Comparison of ENCODE assay signal across 10 cellular contexts in genomic region chr12:130714591-130715149, GRCh38.
DNase-seq lines count a peak whose midpoint lies in the region; ATAC-seq and TF ChIP-seq lines count a peak whose summit lies in the region.
"Had no signal": no experiment of that assay in that cellular context is flagged by ENCODE, and none has a peak within 500 bp of the region (broad histone marks: within the 10 kb centered on the region; RNA-seq: fewer than 3 reads in every experiment).

No MANE protein-coding gene starts in this region.

- DNase-seq in NCI-H1092 treated with DMSO at 0.1 percent for 48 hours (lab: John Stamatoyannopoulos, UW) (peak; percentile 15), NCI-H1092 (lab: John Stamatoyannopoulos, UW) (no peak), WERI-Rb-1 (peak; percentile 68), medulla oblongata (ENCODE audit: extremely low spot score) (peak; percentile 12), NCI-H1930 (lab: John Stamatoyannopoulos, UW) (no peak)
- DNase-seq in activated CD4-positive, alpha-beta T cell treated with anti-CD3 and anti-CD28 coated beads, Interleukin-2, amount 50 U/mL, for 1 hour: no peak
- DNase-seq: activated T-cell treated with anti-CD3 and anti-CD28 coated beads, Interleukin-2, amount 50 U/mL, for 4 hours; NCI-H2029 had no signal

- no peak for TF ChIP-seq CTCF in WERI-Rb-1 (IDR thresholded peaks at IDR 0.05; ENCODE audit: low read depth, low read length)

- no peaks in the 10 kb centered on the region for H3K27me3 ChIP-seq in WERI-Rb-1 (ENCODE audit: insufficient read depth, low read depth, severe bottlenecking)
- H3K27me3 ChIP-seq in stomach smooth muscle (ENCODE audit: control insufficient read depth in 1 of 2, insufficient read depth in 2 of 2, low read length in 2 of 2): peaks cover 16 to 31% of the 10 kb centered on the region in 2 donors

- ATAC-seq in HG03571 (IDR thresholded peaks at IDR 0.05; ENCODE audit: unreplicated experiment): no peak

- peaks cover 29% of the 10 kb centered on the region for H3K4me1 ChIP-seq in stomach smooth muscle (ENCODE audit: control insufficient read depth, insufficient read depth, low read length)

- H3K36me3 ChIP-seq in WERI-Rb-1: no peaks in the 10 kb centered on the region; the same call in 1 of the 2 replicates
- no peaks in the 10 kb centered on the region for H3K36me3 ChIP-seq in stomach smooth muscle (ENCODE audit: control insufficient read depth in 2 of 2, insufficient read depth in 2 of 2, low read length in 2 of 2)

- H3K4me3 ChIP-seq in WERI-Rb-1 (ENCODE audit: low read depth, low read length) (peak overlapping the region; percentile 95), stomach smooth muscle (ENCODE audit: low read length in 2 of 2) (peak overlapping the region; percentile 66 to 80)

- H3K9me3 ChIP-seq in WERI-Rb-1 (ENCODE audit: severe bottlenecking) (peaks cover 5% of the 10 kb centered on the region), stomach smooth muscle (ENCODE audit: control insufficient read depth in 2 of 2, low read length in 2 of 2) (no peaks in the 10 kb centered on the region)

- no peak overlapping the region for H3K9ac ChIP-seq in stomach smooth muscle (ENCODE audit: low read length in 2 of 2)

- peak overlapping the region; percentile 80 for H3K27ac ChIP-seq in WERI-Rb-1
- H3K27ac ChIP-seq in stomach smooth muscle (ENCODE audit: low read length): no peak overlapping the region

Comparison
In these comparisons a context has a peak if more than half of its experiments do, and no peak if none do; other contexts are left out.
1. DNase-seq: peak in NCI-H1092 treated with DMSO at 0.1 percent for 48 hours (single experiment), WERI-Rb-1 (single experiment) and medulla oblongata (single experiment); none in NCI-H1092 (single experiment), NCI-H1930 (0 of 2) and activated CD4-positive, alpha-beta T cell treated with anti-CD3 and anti-CD28 coated beads, Interleukin-2, amount 50 U/mL, for 1 hour (single experiment).